In the genomic region with DNA sequence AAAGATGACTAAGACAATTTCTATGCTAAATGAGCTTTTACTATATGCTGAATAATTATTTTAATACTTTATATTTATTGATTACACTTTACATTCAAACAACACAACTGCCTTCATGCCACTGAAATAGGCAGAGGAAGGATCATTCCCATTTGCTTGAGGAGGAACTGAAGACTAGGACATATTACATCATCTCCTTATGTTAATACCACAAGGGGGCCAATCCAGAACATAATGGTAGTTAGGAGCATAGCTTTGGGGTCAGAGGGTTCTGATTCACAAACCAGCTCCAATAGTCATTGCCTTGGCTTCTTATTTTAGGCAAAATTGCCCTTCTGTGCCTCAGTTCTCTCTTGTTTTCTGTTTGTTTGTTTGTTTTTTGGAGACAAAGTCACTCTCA, we compare ENCODE assay signal across 23 cellular contexts.
"Had no signal": no experiment of that assay in that cellular context is flagged by ENCODE, and none has a peak within 500 bp of the region (broad histone marks: within the 10 kb centered on the region; RNA-seq: fewer than 3 reads in every experiment).

No MANE protein-coding gene starts in this region.

- H3K4me2 ChIP-seq: hepatocyte had no signal

- H3K36me3 ChIP-seq: colonic mucosa, esophagus muscularis mucosa, gastroesophageal sphincter, heart left ventricle, lower lobe of right lung had no signal

- DNase-seq: colonic mucosa; cortex of kidney; effector CD8-positive, alpha-beta T cell; effector memory CD8-positive, alpha-beta T cell; foreskin keratinocyte; heart left ventricle; hypothalamus; immature natural killer cell; islet precursor cell; kidney; kidney glomerular epithelial cell; left colon; left ventricle myocardium superior; lower lobe of right lung; mesenchymal stem cell; mucosa of descending colon; naive B cell had no signal

- H3K79me2 ChIP-seq: hepatocyte had no signal

- H2AFZ ChIP-seq: hepatocyte had no signal

- H3K9me3 Mint-ChIP-seq: dendritic cell treated with granulocyte-macrophage colony-stimulating factor and Interleukin-4, amounts not matched to agents 40 ng/mL and 50 ng/mL, for 4 days; effector memory CD8-positive, alpha-beta T cell; mesothelial cell of epicardium had no signal

- H3K4me1 Mint-ChIP-seq: immature natural killer cell, mesothelial cell of epicardium, naive B cell had no signal

- ATAC-seq: effector memory CD8-positive, alpha-beta T cell; foreskin keratinocyte; gastroesophageal sphincter; heart left ventricle; left colon; left lobe of liver; left ventricle myocardium superior; lower lobe of right lung; mucosa of descending colon had no signal

- H3K4me3 ChIP-seq: colonic mucosa, esophagus muscularis mucosa, gastroesophageal sphincter, heart left ventricle, hepatocyte, lower lobe of right lung, mucosa of descending colon had no signal

- H3K9me3 ChIP-seq: colonic mucosa, esophagus muscularis mucosa, gastroesophageal sphincter, heart left ventricle, lower lobe of right lung, mucosa of descending colon had no signal

- H3K27me3 Mint-ChIP-seq: dendritic cell treated with granulocyte-macrophage colony-stimulating factor and Interleukin-4, amounts not matched to agents 40 ng/mL and 50 ng/mL, for 4 days had no signal

- H3K4me1 ChIP-seq: colonic mucosa, esophagus muscularis mucosa, foreskin keratinocyte, gastroesophageal sphincter, heart left ventricle, lower lobe of right lung had no signal

- H3K27me3 ChIP-seq: colonic mucosa, esophagus muscularis mucosa, foreskin keratinocyte, gastroesophageal sphincter, hepatocyte had no signal

- H3K4me3 Mint-ChIP-seq: dendritic cell treated with granulocyte-macrophage colony-stimulating factor and Interleukin-4, amounts not matched to agents 40 ng/mL and 50 ng/mL, for 4 days; effector memory CD8-positive, alpha-beta T cell; immature natural killer cell; mesothelial cell of epicardium; naive B cell had no signal

- H3K27ac Mint-ChIP-seq: dendritic cell treated with granulocyte-macrophage colony-stimulating factor and Interleukin-4, amounts not matched to agents 40 ng/mL and 50 ng/mL, for 4 days; effector memory CD8-positive, alpha-beta T cell; immature natural killer cell; mesothelial cell of epicardium; naive B cell had no signal

- H3K27ac ChIP-seq: colonic mucosa, esophagus muscularis mucosa, foreskin keratinocyte, gastroesophageal sphincter, heart left ventricle, hepatocyte, lower lobe of right lung had no signal

- H3K36me3 Mint-ChIP-seq: immature natural killer cell, mesothelial cell of epicardium, naive B cell had no signal
